13 cellular contexts compared by ENCODE assay signal in the genomic region with DNA sequence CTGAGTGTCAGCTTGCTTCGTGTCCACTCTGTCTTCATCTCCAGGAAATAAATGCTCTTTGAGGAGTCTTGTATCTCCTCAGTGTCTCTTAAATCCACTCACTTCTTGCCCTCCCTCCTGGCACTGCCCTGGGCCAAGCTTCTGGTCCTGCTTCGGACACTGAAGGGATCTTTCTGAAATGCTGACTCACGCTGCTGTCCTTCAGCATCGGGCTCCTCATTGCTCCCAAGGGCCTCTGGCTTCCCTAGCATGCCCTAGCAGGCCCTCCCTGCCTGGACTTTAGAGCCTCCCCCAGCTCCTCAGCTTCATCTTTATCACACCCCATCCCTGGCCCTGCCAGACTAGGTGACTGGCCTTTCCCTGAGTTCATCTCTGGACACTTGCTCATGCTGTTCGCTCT.
DNase-seq lines count a peak whose midpoint lies in the region; ATAC-seq and TF ChIP-seq lines count a peak whose summit lies in the region.
"Had no signal": no experiment of that assay in that cellular context is flagged by ENCODE, and none has a peak within 500 bp of the region (broad histone marks: within the 10 kb centered on the region; RNA-seq: fewer than 3 reads in every experiment).

No MANE protein-coding gene starts in this region.

- H3K27me3 Mint-ChIP-seq in effector memory CD8-positive, alpha-beta T cell, result peaks cover 58 to 76% of the 10 kb centered on the region in 2 donors
- H3K27me3 Mint-ChIP-seq in natural killer cell (ENCODE audit: low read depth in 2 of 2), result peaks cover 34 to 45% of the 10 kb centered on the region in 2 donors

- H3K4me3 Mint-ChIP-seq in effector memory CD8-positive, alpha-beta T cell, result peak overlapping the region; percentile 58 to 61
- peak overlapping the region; percentile 43 for H3K4me3 Mint-ChIP-seq in natural killer cell
- H3K4me3 Mint-ChIP-seq: stimulated activated memory B cell treated with anti-CD40 and anti-IgM and Interleukin-4, amounts not matched to agents 10 μg/mL and 1 μg/mL and 100 μg/mL, for 72 hours had no signal

- peaks cover 3% of the 10 kb centered on the region for H3K36me3 Mint-ChIP-seq in effector memory CD8-positive, alpha-beta T cell (ENCODE audit: insufficient read depth)
- H3K36me3 Mint-ChIP-seq in natural killer cell, result peaks cover under 1% of the 10 kb centered on the region
- H3K36me3 Mint-ChIP-seq: stimulated activated memory B cell treated with anti-CD40 and anti-IgM and Interleukin-4, amounts not matched to agents 10 μg/mL and 1 μg/mL and 100 μg/mL, for 72 hours had no signal

- DNase-seq in AG20443 (ENCODE audit: low spot score), result peak; percentile 52
- DNase-seq in NCI-H69 (lab: John Stamatoyannopoulos, UW), result peak; percentile 38
- DNase-seq in effector memory CD8-positive, alpha-beta T cell, result no peak
- no peak for DNase-seq in natural killer cell
- no peak for DNase-seq in NCI-H2227 treated with DMSO at 0.1 percent for 48 hours (lab: John Stamatoyannopoulos, UW)
- DNase-seq in GM13976 (ENCODE audit: low spot score), result no peak
- DNase-seq: activated CD4-positive, alpha-beta T cell treated with anti-CD3 and anti-CD28 coated beads, Interleukin-2, amount 50 U/mL, for 48 hours; activated effector memory CD4-positive, alpha-beta T cell treated with Interleukin-2 at 50 U/mL for 16 hours; stimulated activated CD4-positive, alpha-beta T cell treated with anti-CD3 and anti-CD28 coated beads, Interleukin-4, amount 100 ng/mL, for 1 hour; T1000 had no signal

- no peaks in the 10 kb centered on the region for H3K9me3 Mint-ChIP-seq in effector memory CD8-positive, alpha-beta T cell
- H3K9me3 Mint-ChIP-seq in natural killer cell, result no peaks in the 10 kb centered on the region
- H3K9me3 Mint-ChIP-seq: stimulated activated memory B cell treated with anti-CD40 and anti-IgM and Interleukin-4, amounts not matched to agents 10 μg/mL and 1 μg/mL and 100 μg/mL, for 72 hours had no signal

- no peak overlapping the region for H3K27ac Mint-ChIP-seq in effector memory CD8-positive, alpha-beta T cell
- H3K27ac Mint-ChIP-seq in natural killer cell, result no peak overlapping the region
- H3K27ac Mint-ChIP-seq: stimulated activated memory B cell treated with anti-CD40 and anti-IgM and Interleukin-4, amounts not matched to agents 10 μg/mL and 1 μg/mL and 100 μg/mL, for 72 hours had no signal

- H3K4me1 Mint-ChIP-seq in effector memory CD8-positive, alpha-beta T cell (ENCODE audit: low read depth in 2 of 2), result peaks cover 5 to 16% of the 10 kb centered on the region in 2 donors
- peaks cover 0 to 13% of the 10 kb centered on the region in 2 donors for H3K4me1 Mint-ChIP-seq in natural killer cell

- intact Hi-C loops in natural killer cell (cut with micrococcal nuclease), result no loop called here

- in situ Hi-C loops in GM13976 (cut with MboI; ENCODE audit: low sequenced_read_pairs, unreplicated experiment), result no loop called here

- no peak for TF ChIP-seq CTCF in natural killer cell (IDR thresholded peaks at IDR 0.05)
- TF ChIP-seq CTCF in GM13976 (IDR thresholded peaks at IDR 0.05; ENCODE audit: borderline replicate concordance, control extremely low read depth, extremely low read depth, insufficient read depth, missing control alignments), result no peak

- no peak for ATAC-seq in effector memory CD8-positive, alpha-beta T cell (replicated peaks)
- no peak for ATAC-seq in natural killer cell
- ATAC-seq in GM19463 (IDR thresholded peaks at IDR 0.05; ENCODE audit: unreplicated experiment), result no peak
- no peak for ATAC-seq in GM21737 (IDR thresholded peaks at IDR 0.05; ENCODE audit: unreplicated experiment)
- ATAC-seq: stimulated activated memory B cell treated with anti-CD40 and anti-IgM and Interleukin-4, amounts not matched to agents 10 μg/mL and 1 μg/mL and 100 μg/mL, for 72 hours had no signal

Comparison
In these comparisons a context has a peak if more than half of its experiments do, and no peak if none do; other contexts are left out.
1. DNase-seq: peak in AG20443 (single experiment) and NCI-H69 (single experiment); none in effector memory CD8-positive, alpha-beta T cell (0 of 3), natural killer cell (single experiment), NCI-H2227 treated with DMSO at 0.1 percent for 48 hours (single experiment) and GM13976 (single experiment).